ENCODE assay signal across 25 cellular contexts in genomic region chr12:47910486-47910885, GRCh38. TPM values are rescaled to one million over a fixed set of nuclear protein-coding genes. Genes with fewer than 3 reads are reported as not detected.
DNase-seq lines count a peak whose midpoint lies in the region; ATAC-seq, FAIRE-seq and TF ChIP-seq lines count a peak whose summit lies in the region.
"Had no signal": no experiment of that assay in that cellular context is flagged by ENCODE, and none has a peak within 500 bp of the region (broad histone marks: within the 10 kb centered on the region; RNA-seq: fewer than 3 reads in every experiment).

No MANE protein-coding gene starts in this region.

- ATAC-seq in HepG2 (0 out of 3 replicates have a peak, but pooled peaks have one; percentile 7), right lobe of liver (no peak), HG02870 (IDR thresholded peaks at IDR 0.05; ENCODE audit: unreplicated experiment) (no peak), GM18867 (IDR thresholded peaks at IDR 0.05; ENCODE audit: unreplicated experiment) (no peak)
- ATAC-seq: gastrocnemius medialis; stimulated activated naive CD8-positive, alpha-beta T cell treated with anti-CD3 and anti-CD28 coated beads, Interleukin-15, Interleukin-2, amounts not matched to agents 100 U/mL and 50 U/mL, for 24 hours had no signal

- H3K4me3 ChIP-seq in HepG2 (replicated peaks in 1 of 3; ENCODE audit: insufficient read depth in 1 of 3, low read depth in 2 of 3, low read length in 3 of 3) (no peak overlapping the region; a peak in 1 of 6 replicates), right lobe of liver (no peak overlapping the region), colonic mucosa (no peak overlapping the region), BE2C (ENCODE audit: low read depth, low read length) (no peak overlapping the region)
- H3K4me3 ChIP-seq: gastrocnemius medialis, lung, spleen, thyroid gland had no signal

- peak overlapping the region; percentile 58 for H3K4me2 ChIP-seq in HepG2 (ENCODE audit: low read depth, low read length)
- H3K4me2 ChIP-seq: KMS-11 had no signal

- H3K9ac ChIP-seq in HepG2 (ENCODE audit: insufficient read depth, low read depth, low read length), result no peak overlapping the region
- no peak overlapping the region for H3K9ac ChIP-seq in colonic mucosa (ENCODE audit: low read depth in 2 of 2, low read length in 2 of 2)
- H3K9ac ChIP-seq: KMS-11 had no signal

- no peaks in the 10 kb centered on the region for H3K79me2 ChIP-seq in HepG2 (ENCODE audit: insufficient read depth, low read length)

- POLR2A ChIA-PET in HepG2 (lab: Yijun Ruan, JAX), result interaction anchor here (1.2 kb wide), 1 partner anchor 247 kb away, joined by 3 read pairs; no protein-coding TSS in a partner anchor

- in situ Hi-C loops in HepG2 (cut with HindIII; ENCODE audit: extremely low pct_ligation_motif_present, low pct_unique_long_range_greater_than_20kb), result no loop called here

- no peak for TF ChIP-seq RAD21 in HepG2 (CRISPR knock-in tag; IDR thresholded peaks at IDR 0.05)

- no peaks in the 10 kb centered on the region for H3K36me3 ChIP-seq in HepG2 (replicated peaks in 1 of 2; ENCODE audit: control insufficient read depth in 1 of 2, insufficient read depth in 2 of 2, low read length in 2 of 2)
- no peaks in the 10 kb centered on the region for H3K36me3 ChIP-seq in right lobe of liver
- H3K36me3 ChIP-seq in colonic mucosa, result no peaks in the 10 kb centered on the region
- no peaks in the 10 kb centered on the region for H3K36me3 ChIP-seq in BE2C
- H3K36me3 ChIP-seq: gastrocnemius medialis, spleen, thyroid gland had no signal

- 44% methylated on average over 3 of the region's 3 CpGs for WGBS in HepG2 (ENCODE audit: low lambda C conversion rate)
- WGBS in right lobe of liver (ENCODE audit: insufficient coverage, low coverage, low lambda C conversion rate, missing lambda C conversion rate), result 64% methylated on average over 2 of the region's 3 CpGs

- H3K27me3 ChIP-seq in HepG2 (ENCODE audit: control insufficient read depth in 1 of 2, insufficient read depth in 2 of 2, low read length in 2 of 2) (peaks cover 0 to 6% of the 10 kb centered on the region in 2 experiments; a peak in 2 of 5 replicates), right lobe of liver (no peaks in the 10 kb centered on the region), colonic mucosa (no peaks in the 10 kb centered on the region), BE2C (peaks cover 38% of the 10 kb centered on the region)
- H3K27me3 ChIP-seq: thyroid gland had no signal

- intact Hi-C loops in HepG2 (cut with micrococcal nuclease; ENCODE audit: unreplicated experiment), result loop anchor here (2.0 kb wide), 1 partner anchor 52 kb away; the partner anchor contains the start of gene TMEM106C
- intact Hi-C loops in right lobe of liver (cut with DNase I), result no loop called here
- intact Hi-C loops in colonic mucosa (cut with DNase I), result no loop called here

- H2AFZ ChIP-seq in HepG2 (ENCODE audit: low read length), result no peak overlapping the region

- H3K4me1 ChIP-seq in HepG2 (ENCODE audit: insufficient read depth, low read length) (peaks cover 57% of the 10 kb centered on the region), right lobe of liver (no peaks in the 10 kb centered on the region), colonic mucosa (no peaks in the 10 kb centered on the region), BE2C (no peaks in the 10 kb centered on the region)
- H3K4me1 ChIP-seq: thyroid gland had no signal

- CTCF ChIA-PET in HepG2 (lab: Yijun Ruan, JAX; ENCODE audit: low intra/inter-chr PET ratio, low total read pairs), result no interaction called here

- no TSS peak for BruUV-seq in HepG2 (replicated peaks; lab: Mats Ljungman, UMichigan)

- H3K9me3 ChIP-seq in HepG2 (ENCODE audit: low read length), result no peaks in the 10 kb centered on the region
- no peaks in the 10 kb centered on the region for H3K9me3 ChIP-seq in right lobe of liver
- no peaks in the 10 kb centered on the region for H3K9me3 ChIP-seq in colonic mucosa
- no peaks in the 10 kb centered on the region; the same call in 1 of the 2 replicates for H3K9me3 ChIP-seq in BE2C
- H3K9me3 ChIP-seq: gastrocnemius medialis, thyroid gland had no signal

- no peak for TF ChIP-seq POLR2A in HepG2 (IDR thresholded peaks at IDR 0.05; ENCODE audit: insufficient read depth in 1 of 2, low read depth in 2 of 2, low read length in 2 of 2)
- no peak for TF ChIP-seq POLR2A in right lobe of liver (IDR thresholded peaks at IDR 0.05)

- TF ChIP-seq EP300 in HepG2 (IDR thresholded peaks at IDR 0.05; ENCODE audit: low read depth in 2 of 2, low read length in 2 of 2) (no peak), HepG2 (CRISPR knock-in tag; IDR thresholded peaks at IDR 0.05; ENCODE audit: borderline replicate concordance) (no peak)

- DNase-seq in HepG2 (ENCODE audit: low spot score) (no peak), right lobe of liver (no peak), colonic mucosa (peak; percentile 17), islet precursor cell (peak; percentile 68), BE2C (no peak), NCI-H69 (lab: John Stamatoyannopoulos, UW) (no peak)
- DNase-seq: activated CD4-positive, alpha-beta T cell treated with anti-CD3 and anti-CD28 coated beads, Interleukin-2, amount 50 U/mL, for 4 hours; activated CD8-positive, alpha-beta memory T cell treated with anti-CD3 and anti-CD28 coated beads, Interleukin-2, amount 50 U/mL, for 4 hours; activated effector memory CD4-positive, alpha-beta T cell treated with anti-CD3 and anti-CD28 coated beads, Interleukin-2, amount 50 U/mL, for 16 hours; amygdala; dermis blood vessel endothelial cell; H7; kidney glomerular epithelial cell; MV-4-11; NCI-H1694; NCI-H748 treated with DMSO at 0.1 percent for 48 hours; spleen; stimulated activated CD4-positive, alpha-beta T cell treated with anti-CD3 and anti-CD28 coated beads, Interleukin-4, amount 100 ng/mL, for 1 hour; stimulated activated naive CD8-positive, alpha-beta T cell treated with anti-CD3 and anti-CD28 coated beads, Interleukin-15, Interleukin-2, amounts not matched to agents 100 U/mL and 50 U/mL, for 24 hours; thyroid gland had no signal

- H3K27ac ChIP-seq in HepG2 (ENCODE audit: extremely low read length, insufficient read depth, low read length), result peak overlapping the region; percentile 22
- no peak overlapping the region for H3K27ac ChIP-seq in right lobe of liver
- no peak overlapping the region for H3K27ac ChIP-seq in colonic mucosa
- H3K27ac ChIP-seq: gastrocnemius medialis, KMS-11, spleen, thyroid gland had no signal

- no peak for FAIRE-seq in HepG2 (lab: Jason Lieb, UNC)

- TF ChIP-seq CTCF in HepG2 (CRISPR knock-in tag; IDR thresholded peaks at IDR 0.05), result no peak
- TF ChIP-seq CTCF in right lobe of liver (IDR thresholded peaks at IDR 0.05), result no peak
- TF ChIP-seq CTCF in colonic mucosa (IDR thresholded peaks at IDR 0.05), result no peak
- TF ChIP-seq CTCF in BE2C (IDR thresholded peaks at IDR 0.05; ENCODE audit: low read depth, low read length), result no peak

- H4K20me1 ChIP-seq in HepG2 (ENCODE audit: insufficient read depth, low read length), result no peaks in the 10 kb centered on the region

RNA-seq across cellular contexts. Expression of gene VDR, which starts 5.7 kb away (rescaled TPM):
- total RNA-seq in HepG2 (2016; rRNA removed; fragmentation: Illumina TruSeq; extraction: Trizol) (0.21 and 0.33 TPM in 2 replicates), right lobe of liver (1 to 10 TPM in 1 of 6 experiments, under 1 TPM in 5; 0.18 to 1.2 (median 0.39) TPM), colonic mucosa (100 to 1,000 TPM; 124 to 140 TPM)
- 0.09 TPM in 1 of 2 replicates, not detected in the other for total RNA-seq in HepG2 (2016; cell fraction: cytosol; rRNA removed; fragmentation: Illumina TruSeq; extraction: Trizol; ENCODE audit: low read depth)
- total RNA-seq in HepG2 (2016; cell fraction: insoluble cytoplasmic fraction; rRNA removed; fragmentation: Illumina TruSeq; extraction: Trizol), result 0.40 and 0.52 TPM in 2 replicates
- total RNA-seq in HepG2 (2016; cell fraction: membrane; rRNA removed; fragmentation: Illumina TruSeq; extraction: Trizol), result 0.14 and 0.22 TPM in 2 replicates
- total RNA-seq in HepG2 (2016; cell fraction: nucleus; rRNA removed; fragmentation: Illumina TruSeq; extraction: Trizol), result 0.16 and 0.25 TPM in 2 replicates
- polyA plus RNA-seq in HepG2 (2011; rRNA removed), result 0.08 and 0.13 TPM in 2 replicates
- 0.04 and 0.09 TPM in 2 replicates for polyA plus RNA-seq in HepG2 (2011; cell fraction: cytosol; rRNA removed)
- polyA plus RNA-seq in HepG2 (2011; cell fraction: nucleus; rRNA removed), result 0.10 and 0.21 TPM in 2 replicates
- polyA plus RNA-seq in HepG2 (2012), result 0.08 and 0.35 TPM in 2 replicates
- polyA plus RNA-seq in HepG2 (2016; cell fraction: cytosol; fragmentation: Illumina TruSeq; extraction: Trizol; ENCODE audit: low read depth), result not detected in 2 replicates
- polyA plus RNA-seq in HepG2 (2016; cell fraction: insoluble cytoplasmic fraction; fragmentation: Illumina TruSeq; extraction: Trizol; ENCODE audit: low read depth), result 0.24 and 0.36 TPM in 2 replicates
- polyA plus RNA-seq in HepG2 (2016; cell fraction: membrane; fragmentation: Illumina TruSeq; extraction: Trizol; ENCODE audit: low read depth), result 0.03 and 0.12 TPM in 2 replicates
- 0.48 and 0.64 TPM in 2 replicates for polyA plus RNA-seq in HepG2 (2016; cell fraction: nucleus; fragmentation: Illumina TruSeq; extraction: Trizol; ENCODE audit: insufficient read depth, low read depth)
- 0.16 and 12.3 TPM in 2 replicates for polyA minus RNA-seq in HepG2 (2011; rRNA and poly(A)+ RNA removed; ENCODE audit: low replicate concordance)
- not detected in 2 replicates for polyA minus RNA-seq in HepG2 (2011; cell fraction: cytosol; rRNA and poly(A)+ RNA removed)
- polyA minus RNA-seq in HepG2 (2011; cell fraction: nucleus; rRNA and poly(A)+ RNA removed), result 0.13 and 0.25 TPM in 2 replicates
- polyA plus RNA-seq in BE2C (2012; ENCODE audit: insufficient read depth, insufficient read length, low read depth), result 0.09 TPM

RNA-seq across cellular contexts. Expression of gene TMEM106C, which starts 52.9 kb away (rescaled TPM):
- total RNA-seq in HepG2 (2016; rRNA removed; fragmentation: Illumina TruSeq; extraction: Trizol) (132 and 134 TPM in 2 replicates), right lobe of liver (10 to 100 TPM; 13.8 to 55.6 (median 34.7) TPM), colonic mucosa (100 to 1,000 TPM; 187 to 258 TPM)
- total RNA-seq in HepG2 (2016; cell fraction: cytosol; rRNA removed; fragmentation: Illumina TruSeq; extraction: Trizol; ENCODE audit: low read depth), result 140 and 199 TPM in 2 replicates
- 131 and 142 TPM in 2 replicates for total RNA-seq in HepG2 (2016; cell fraction: insoluble cytoplasmic fraction; rRNA removed; fragmentation: Illumina TruSeq; extraction: Trizol)
- 222 and 263 TPM in 2 replicates for total RNA-seq in HepG2 (2016; cell fraction: membrane; rRNA removed; fragmentation: Illumina TruSeq; extraction: Trizol)
- total RNA-seq in HepG2 (2016; cell fraction: nucleus; rRNA removed; fragmentation: Illumina TruSeq; extraction: Trizol), result 69.5 and 82.9 TPM in 2 replicates
- 191 and 192 TPM in 2 replicates for polyA plus RNA-seq in HepG2 (2011; rRNA removed)
- polyA plus RNA-seq in HepG2 (2011; cell fraction: cytosol; rRNA removed), result 141 and 173 TPM in 2 replicates
- polyA plus RNA-seq in HepG2 (2011; cell fraction: nucleus; rRNA removed), result 103 and 125 TPM in 2 replicates
- polyA plus RNA-seq in HepG2 (2012), result 67.2 and 83.0 TPM in 2 replicates
- polyA plus RNA-seq in HepG2 (2016; cell fraction: cytosol; fragmentation: Illumina TruSeq; extraction: Trizol; ENCODE audit: low read depth), result 208 and 285 TPM in 2 replicates
- polyA plus RNA-seq in HepG2 (2016; cell fraction: insoluble cytoplasmic fraction; fragmentation: Illumina TruSeq; extraction: Trizol; ENCODE audit: low read depth), result 129 and 148 TPM in 2 replicates
- polyA plus RNA-seq in HepG2 (2016; cell fraction: membrane; fragmentation: Illumina TruSeq; extraction: Trizol; ENCODE audit: low read depth), result 221 and 275 TPM in 2 replicates
- 107 and 122 TPM in 2 replicates for polyA plus RNA-seq in HepG2 (2016; cell fraction: nucleus; fragmentation: Illumina TruSeq; extraction: Trizol; ENCODE audit: insufficient read depth, low read depth)
- polyA minus RNA-seq in HepG2 (2011; rRNA and poly(A)+ RNA removed; ENCODE audit: low replicate concordance), result 179 and 1,095 TPM in 2 replicates
- polyA minus RNA-seq in HepG2 (2011; cell fraction: cytosol; rRNA and poly(A)+ RNA removed), result 43.2 and 44.5 TPM in 2 replicates
- polyA minus RNA-seq in HepG2 (2011; cell fraction: nucleus; rRNA and poly(A)+ RNA removed), result 81.1 and 92.5 TPM in 2 replicates
- 57.5 TPM for polyA plus RNA-seq in BE2C (2012; ENCODE audit: insufficient read depth, insufficient read length, low read depth)

Comparison
In these comparisons a context has a peak if more than half of its experiments do, and no peak if none do; other contexts are left out.
1. DNase-seq: peak in colonic mucosa (single experiment) and islet precursor cell (single experiment); none in HepG2 (single experiment), right lobe of liver (0 of 3), BE2C (single experiment) and NCI-H69 (single experiment).
2. RNA of gene VDR, which starts 5.7 kb away (total RNA-seq): 124 to 140 TPM in colonic mucosa; 0.18 to 1.2 TPM in right lobe of liver and 0.09 to 0.52 TPM in HepG2; every median in the first group is over 10 times any median in the second.